In genomic region chr2:217953011-217953481, GRCh38 we compare ENCODE assay signal across 19 cellular contexts. TPM values are rescaled to one million over a fixed set of nuclear protein-coding genes. Genes with fewer than 3 reads are reported as not detected.
A peak's percentile ranks its signal among the peaks of the same experiment; 100 is the strongest.
DNase-seq lines count a peak whose midpoint lies in the region; ATAC-seq and TF ChIP-seq lines count a peak whose summit lies in the region.
"Had no signal": no experiment of that assay in that cellular context is flagged by ENCODE, and none has a peak within 500 bp of the region (broad histone marks: within the 10 kb centered on the region; RNA-seq: fewer than 3 reads in every experiment).

No MANE protein-coding gene starts in this region.

- H3K36me3 ChIP-seq in heart right ventricle (no peaks in the 10 kb centered on the region), thyroid gland (no peaks in the 10 kb centered on the region)

- H3K27ac Mint-ChIP-seq in nephron = peak overlapping the region; percentile 91 to 96 (median 94)
- H3K27ac Mint-ChIP-seq: activated T-helper 2 cell treated with anti-CD3 and anti-CD28 coated beads, Interferon-gamma antibody, Interleukin-2, Interleukin-4, amounts not matched to agents 10 μg/mL and 5 μg/mL and 100 μg/mL, durations not matched to agents 14 hours and 24 hours and 36 hours had no signal

- intact Hi-C loops in heart right ventricle (cut with DNase I) (no loop called here), thyroid gland (cut with DNase I) (no loop called here)

- H3K27ac ChIP-seq in heart right ventricle (peak overlapping the region; percentile 65 to 89 (median 78)), thyroid gland (peak overlapping the region; percentile 90 to 100 (median 93))
- H3K27ac ChIP-seq: BLaER1 treated with 17β-estradiol and CSF1 and Interleukin-3, amounts not matched to agents 10 nM and 100 nM; PC-9 had no signal

- peaks cover 8% of the 10 kb centered on the region for H3K27me3 Mint-ChIP-seq in nephron (ENCODE audit: low read depth)
- H3K27me3 Mint-ChIP-seq: brain had no signal

- H3K9me3 ChIP-seq in heart right ventricle (no peaks in the 10 kb centered on the region), thyroid gland (no peaks in the 10 kb centered on the region)
- H3K9me3 ChIP-seq: BLaER1 treated with 17β-estradiol and CSF1 and Interleukin-3, amounts not matched to agents 10 nM and 100 nM had no signal

- H3K4me1 ChIP-seq in heart right ventricle (peaks cover 47 to 99% (median 93%) of the 10 kb centered on the region in 9 donors), thyroid gland (peaks cover 68 to 91% of the 10 kb centered on the region in 2 donors)

- no peak for TF ChIP-seq POLR2A in thyroid gland (IDR thresholded peaks at IDR 0.05)

- no peaks in the 10 kb centered on the region for H3K36me3 Mint-ChIP-seq in nephron (ENCODE audit: low read depth)
- H3K36me3 Mint-ChIP-seq: brain had no signal

- no peak overlapping the region for H3K4me3 ChIP-seq in choroid plexus epithelial cell (ENCODE audit: low read depth, low read length)
- no peak overlapping the region for H3K4me3 ChIP-seq in heart right ventricle
- H3K4me3 ChIP-seq in thyroid gland (replicated peaks in 1 of 3) = no peak overlapping the region
- H3K4me3 ChIP-seq: BLaER1 treated with 17β-estradiol and CSF1 and Interleukin-3, amounts not matched to agents 10 nM and 100 nM; PC-9 had no signal

- 56 to 70% methylated on average over 7 of the region's 7 CpGs for WGBS in heart right ventricle, 2 donors
- 55 to 61% methylated on average over 7 of the region's 7 CpGs for WGBS in thyroid gland, 2 donors

- no peaks in the 10 kb centered on the region for H3K9me3 Mint-ChIP-seq in nephron
- H3K9me3 Mint-ChIP-seq: activated T-helper 2 cell treated with anti-CD3 and anti-CD28 coated beads, Interferon-gamma antibody, Interleukin-2, Interleukin-4, amounts not matched to agents 10 μg/mL and 5 μg/mL and 100 μg/mL, durations not matched to agents 14 hours and 24 hours and 36 hours; brain; endodermal cell had no signal

- peaks cover 82% of the 10 kb centered on the region for H3K4me1 Mint-ChIP-seq in nephron

- peak; percentile 42 for DNase-seq in choroid plexus epithelial cell (ENCODE audit: low read depth)
- peak in 1 of 2 donors; percentile 63 for DNase-seq in heart right ventricle
- peak; percentile 89 for DNase-seq in thyroid gland
- DNase-seq in ACHN = no peak
- DNase-seq: DMS79; endodermal cell; GOT3; NCI-H2029 treated with DMSO at 0.1 percent for 48 hours; NCI-H526 treated with DMSO at 0.1 percent for 48 hours; PC-9; retina; stimulated activated CD4-positive, alpha-beta T cell treated with anti-CD3 and anti-CD28 coated beads, Interleukin-2, amount 100 ng/mL, for 48 hours had no signal

- no peak overlapping the region for H3K4me3 Mint-ChIP-seq in nephron
- H3K4me3 Mint-ChIP-seq: brain, endodermal cell had no signal

- no peak for TF ChIP-seq CTCF in choroid plexus epithelial cell (conservative IDR thresholded peaks at IDR 0.05; ENCODE audit: low read depth, low read length)
- no peak for TF ChIP-seq CTCF in heart right ventricle (IDR thresholded peaks at IDR 0.05)
- TF ChIP-seq CTCF in nephron (IDR thresholded peaks at IDR 0.05; ENCODE audit: unreplicated experiment in 3 of 3) = no peak
- TF ChIP-seq CTCF in thyroid gland (IDR thresholded peaks at IDR 0.05) = no peak

- H3K27me3 ChIP-seq in heart right ventricle = no peaks in the 10 kb centered on the region
- no peaks in the 10 kb centered on the region for H3K27me3 ChIP-seq in thyroid gland
- H3K27me3 ChIP-seq: BLaER1 treated with 17β-estradiol and CSF1 and Interleukin-3, amounts not matched to agents 10 nM and 100 nM had no signal

- ATAC-seq in heart right ventricle (peak in 6 of 8 donors; percentile 7 to 69 (median 33)), HG02798 (IDR thresholded peaks at IDR 0.05; ENCODE audit: poor library complexity, unreplicated experiment) (no peak), HG02571 (IDR thresholded peaks at IDR 0.05; ENCODE audit: unreplicated experiment) (no peak), GM18907 (IDR thresholded peaks at IDR 0.05; ENCODE audit: unreplicated experiment) (no peak)

- in situ Hi-C loops in ACHN (cut with HindIII; ENCODE audit: low pct_ligation_motif_present, low pct_unique_long_range_greater_than_20kb, low sequenced_read_pairs) = no loop called here

RNA-seq across cellular contexts. Expression of gene TNS1, which starts 49.7 kb away (rescaled TPM):
- total RNA-seq in heart right ventricle = 100 to 1,000 TPM; 583 to 844 (median 738) TPM
- 100 to 1,000 TPM in 1 of 2 donors, 10 to 100 TPM in 1; 64.6 to 244 TPM for polyA plus RNA-seq in heart right ventricle
- 100 to 1,000 TPM; 169 to 316 (median 229) TPM for total RNA-seq in thyroid gland

Comparison
In these comparisons a context has a peak if more than half of its experiments do, and no peak if none do; other contexts are left out.
1. ATAC-seq: peak in heart right ventricle (6 of 8); none in HG02798 (single experiment), HG02571 (single experiment) and GM18907 (single experiment).